Comparison of ENCODE assay signal across 1 cellular context in the genomic region with DNA sequence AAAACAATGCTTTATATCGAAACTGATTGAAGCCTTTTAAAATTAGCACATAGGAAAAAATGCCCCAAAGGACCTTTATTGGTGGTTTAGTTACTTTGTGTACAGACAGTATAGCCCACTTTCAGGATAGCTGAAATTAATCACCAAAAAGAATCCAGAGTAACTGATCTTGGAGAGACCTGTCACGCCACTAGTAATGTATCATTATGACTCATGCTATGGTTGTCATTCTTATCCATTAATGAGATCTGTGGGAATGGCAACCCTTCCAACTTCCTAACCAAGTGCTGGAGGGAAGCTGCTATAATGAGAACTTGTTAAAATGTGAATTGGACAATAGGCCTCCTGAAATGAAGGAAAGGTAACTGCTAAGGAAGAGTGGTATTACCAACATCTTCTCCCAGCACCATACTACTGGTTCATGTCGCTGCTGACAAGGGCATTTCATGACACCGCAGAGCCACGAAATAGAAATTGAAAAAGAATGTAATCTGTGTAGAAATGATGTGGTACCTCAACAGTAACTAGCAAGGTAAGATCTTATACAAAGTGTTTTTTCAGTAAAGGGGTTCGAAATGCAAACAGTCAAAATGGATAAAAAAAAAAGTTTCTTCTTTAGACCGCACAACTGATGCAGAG.
TF ChIP-seq lines count a peak whose summit lies in the region.

No MANE protein-coding gene starts in this region.

TF ChIP-seq in endothelial cell of umbilical vein, 7 proteins besides CTCF, POLR2A, EP300 and RAD21:
- TF ChIP-seq POLR2AphosphoS5 (IDR thresholded peaks at IDR 0.05; ENCODE audit: insufficient read depth, low read depth, low read length) = no peak
- TF ChIP-seq JUN (IDR thresholded peaks at IDR 0.05; ENCODE audit: borderline replicate concordance, insufficient read depth, insufficient read length, low read depth) = peak; percentile 58
- TF ChIP-seq FOS (IDR thresholded peaks at IDR 0.05; ENCODE audit: borderline replicate concordance, insufficient read depth, low read length) = peak; percentile 63
- peak; percentile 50 for TF ChIP-seq GATA2 (IDR thresholded peaks at IDR 0.05; ENCODE audit: insufficient read depth, insufficient read length, low read depth, low read length)
- no peak for TF ChIP-seq EZH2 (IDR thresholded peaks at IDR 0.05; ENCODE audit: borderline replicate concordance, low read depth, low read length, severe bottlenecking)
- TF ChIP-seq MYC (IDR thresholded peaks at IDR 0.05; ENCODE audit: low read depth, low read length) = no peak
- TF ChIP-seq, protein P1, sequence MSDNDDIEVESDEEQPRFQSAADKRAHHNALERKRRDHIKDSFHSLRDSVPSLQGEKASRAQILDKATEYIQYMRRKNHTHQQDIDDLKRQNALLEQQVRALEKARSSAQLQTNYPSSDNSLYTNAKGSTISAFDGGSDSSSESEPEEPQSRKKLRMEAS (IDR thresholded peaks at IDR 0.05; ENCODE audit: insufficient read depth, insufficient read length) = no peak
